ENCODE assay signal across 35 cellular contexts in the genomic region with DNA sequence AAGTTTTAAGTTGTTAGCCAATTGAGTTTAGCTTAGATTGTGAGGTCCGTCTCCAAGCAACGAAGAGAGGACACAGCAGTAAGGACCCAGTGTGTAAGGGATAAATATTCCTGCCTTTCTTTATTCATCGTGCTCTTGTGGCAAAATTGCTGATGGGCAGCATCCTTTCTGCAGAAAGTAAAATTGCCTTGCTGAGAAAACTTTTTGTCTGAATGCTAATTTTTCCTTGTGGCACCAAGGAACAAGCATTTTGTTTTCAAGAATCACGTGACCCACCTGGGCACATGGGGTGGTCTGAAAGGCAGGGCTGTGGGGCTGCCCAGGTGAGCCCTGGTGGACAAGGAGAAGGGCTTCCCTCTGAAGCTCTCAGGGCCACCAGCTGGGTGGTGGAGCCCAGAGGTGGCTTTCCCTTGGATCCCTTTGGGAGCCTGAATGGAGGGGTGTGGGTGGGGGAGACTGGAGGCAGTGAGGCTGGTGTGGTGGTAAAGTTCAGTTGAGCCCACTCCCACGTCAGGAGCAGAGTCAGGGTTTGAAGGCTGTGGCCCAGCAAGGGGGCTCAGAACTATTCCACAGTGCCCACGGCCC. TPM values are rescaled to one million over a fixed set of nuclear protein-coding genes. Genes with fewer than 3 reads are reported as not detected.
"Had no signal": no experiment of that assay in that cellular context is flagged by ENCODE, and none has a peak within 500 bp of the region (broad histone marks: within the 10 kb centered on the region; RNA-seq: fewer than 3 reads in every experiment).

No MANE protein-coding gene starts in this region.

- H3K27me3 Mint-ChIP-seq: activated CD4-positive, alpha-beta memory T cell treated with anti-CD3 and anti-CD28 coated beads for 36 hours; activated CD4-positive, alpha-beta T cell treated with anti-CD3 and anti-CD28 coated beads, Interleukin-2, amount 10 ng/mL, durations not matched to agents 24 days and 14 days; activated naive CD8-positive, alpha-beta T cell treated with anti-CD3 and anti-CD28 coated beads for 36 hours had no signal

- H3K36me3 ChIP-seq: ascending aorta, cardiac muscle cell, esophagus muscularis mucosa, heart right ventricle, lower lobe of right lung, transverse colon had no signal

- H3K4me3 Mint-ChIP-seq: activated CD4-positive, alpha-beta memory T cell treated with anti-CD3 and anti-CD28 coated beads for 36 hours; activated CD4-positive, alpha-beta T cell treated with anti-CD3 and anti-CD28 coated beads, Interleukin-2, amount 10 ng/mL, durations not matched to agents 24 days and 14 days; activated naive CD4-positive, alpha-beta T cell treated with anti-CD3 and anti-CD28 coated beads for 36 hours; activated naive CD8-positive, alpha-beta T cell treated with anti-CD3 and anti-CD28 coated beads for 36 hours; activated T-helper 1 cell treated with anti-CD3 and anti-CD28 coated beads, Interleukin-12 subunit alpha, Interleukin-12 subunit beta, Interleukin-2, Interleukin-4 antibody, amounts not matched to agents 30 ng/mL and 10 ng/mL and 1 ng/mL, durations not matched to agents 14 hours and 24 hours and 36 hours; brain; endodermal cell; naive thymus-derived CD8-positive, alpha-beta T cell; neural crest cell had no signal

- H3K4me1 ChIP-seq: ascending aorta, esophagus muscularis mucosa, foreskin keratinocyte, heart right ventricle, lower lobe of right lung, psoas muscle, testis, transverse colon had no signal

- ATAC-seq: foreskin keratinocyte; heart right ventricle; lower lobe of right lung; naive thymus-derived CD8-positive, alpha-beta T cell; psoas muscle had no signal

- H3K27ac Mint-ChIP-seq: activated CD4-positive, alpha-beta memory T cell treated with anti-CD3 and anti-CD28 coated beads for 36 hours; activated CD4-positive, alpha-beta T cell treated with anti-CD3 and anti-CD28 coated beads, Interleukin-2, amount 10 ng/mL, durations not matched to agents 24 days and 14 days; activated naive CD4-positive, alpha-beta T cell treated with anti-CD3 and anti-CD28 coated beads for 36 hours; activated naive CD8-positive, alpha-beta T cell treated with anti-CD3 and anti-CD28 coated beads for 36 hours; activated T-helper 1 cell treated with anti-CD3 and anti-CD28 coated beads, Interleukin-12 subunit alpha, Interleukin-12 subunit beta, Interleukin-2, Interleukin-4 antibody, amounts not matched to agents 30 ng/mL and 10 ng/mL and 1 ng/mL, durations not matched to agents 14 hours and 24 hours and 36 hours; brain; endodermal cell had no signal

- H3K27ac ChIP-seq: ascending aorta, cardiac muscle cell, coronary artery, dorsolateral prefrontal cortex, esophagus muscularis mucosa, foreskin keratinocyte, heart right ventricle, lower lobe of right lung, parathyroid adenoma, psoas muscle, testis, transverse colon had no signal

- H3K4me3 ChIP-seq: ascending aorta, cardiac muscle cell, coronary artery, dorsolateral prefrontal cortex, esophagus muscularis mucosa, heart right ventricle, lower lobe of right lung, psoas muscle, smooth muscle cell, testis, transverse colon had no signal

- H3K27me3 ChIP-seq: ascending aorta, cardiac muscle cell, dorsolateral prefrontal cortex, esophagus muscularis mucosa, foreskin keratinocyte, heart right ventricle, testis, transverse colon had no signal

- DNase-seq: activated CD4-positive, alpha-beta memory T cell treated with anti-CD3 and anti-CD28 coated beads for 36 hours; activated CD4-positive, alpha-beta T cell treated with anti-CD3 and anti-CD28 coated beads, Interleukin-2, amount 10 ng/mL, durations not matched to agents 24 days and 14 days; activated CD4-positive, CD25-positive, alpha-beta regulatory T cell treated with anti-CD3 and anti-CD28 coated beads, Interleukin-2, amount 50 U/mL, for 72 hours; activated CD8-positive, alpha-beta memory T cell treated with anti-CD3 and anti-CD28 coated beads, Interleukin-2, amount 50 U/mL, for 4 hours; activated effector memory CD4-positive, alpha-beta T cell treated with anti-CD3 and anti-CD28 coated beads, Interleukin-2, amount 50 U/mL, for 16 hours; activated naive CD4-positive, alpha-beta T cell treated with anti-CD3 and anti-CD28 coated beads for 36 hours; activated naive CD8-positive, alpha-beta T cell treated with anti-CD3 and anti-CD28 coated beads for 36 hours; activated T-cell treated with anti-CD3 and anti-CD28 coated beads, Interleukin-2, amount 50 U/mL, for 1 hour; dorsolateral prefrontal cortex; endodermal cell; foreskin keratinocyte; heart right ventricle; lower lobe of right lung; mesenchymal stem cell; naive thymus-derived CD8-positive, alpha-beta T cell; occipital lobe; psoas muscle; stimulated activated CD4-positive, alpha-beta T cell treated with anti-CD3 and anti-CD28 coated beads, Interleukin-15, amount 100 ng/mL, for 24 hours; stimulated activated CD4-positive, alpha-beta T cell treated with anti-CD3 and anti-CD28 coated beads, Interleukin-2, amount 100 ng/mL, for 24 hours; stimulated activated naive CD4-positive, alpha-beta T cell treated with Interleukin-2 at 50 U/mL for 16 hours; T1000; testis; transverse colon had no signal

- H3K36me3 Mint-ChIP-seq: brain had no signal

- H3K9ac ChIP-seq: parathyroid adenoma had no signal

- H3K4me1 Mint-ChIP-seq: activated CD4-positive, alpha-beta T cell treated with anti-CD3 and anti-CD28 coated beads, Interleukin-2, amount 10 ng/mL, durations not matched to agents 24 days and 14 days; activated naive CD8-positive, alpha-beta T cell treated with anti-CD3 and anti-CD28 coated beads for 36 hours; brain; endodermal cell; neural crest cell had no signal

- H3K4me2 ChIP-seq: smooth muscle cell had no signal

- H2AFZ ChIP-seq: parathyroid adenoma had no signal

- H3K9me3 ChIP-seq: testis had no signal

RNA-seq across cellular contexts. Expression of a gene that starts 57.0 kb away (rescaled TPM):
- total RNA-seq: activated CD4-positive, alpha-beta memory T cell treated with anti-CD3 and anti-CD28 coated beads for 36 hours; activated CD4-positive, alpha-beta T cell treated with anti-CD3 and anti-CD28 coated beads, Interleukin-2, amount 10 ng/mL, durations not matched to agents 24 days and 14 days; activated CD8-positive, alpha-beta memory T cell treated with anti-CD3 and anti-CD28 coated beads for 36 hours; activated naive CD4-positive, alpha-beta T cell treated with anti-CD3 and anti-CD28 coated beads for 36 hours; activated naive CD8-positive, alpha-beta T cell treated with anti-CD3 and anti-CD28 coated beads for 36 hours; activated T-helper 1 cell treated with anti-CD3 and anti-CD28 coated beads, Interleukin-12 subunit alpha, Interleukin-12 subunit beta, Interleukin-2, Interleukin-4 antibody, amounts not matched to agents 30 ng/mL and 10 ng/mL and 1 ng/mL, durations not matched to agents 14 hours and 24 hours and 36 hours; ascending aorta; foreskin keratinocyte; glomerular endothelial cell; kidney epithelial cell; lower lobe of right lung; naive thymus-derived CD8-positive, alpha-beta T cell; psoas muscle; smooth muscle cell; transverse colon had no signal
- polyA plus RNA-seq: foreskin keratinocyte; naive thymus-derived CD8-positive, alpha-beta T cell; psoas muscle; smooth muscle cell had no signal
